In genomic region chr20:60220655-60221054, GRCh38 we compare ENCODE assay signal across 7 cellular contexts.
"Had no signal": no experiment of that assay in that cellular context is flagged by ENCODE, and none has a peak within 500 bp of the region (broad histone marks: within the 10 kb centered on the region; RNA-seq: fewer than 3 reads in every experiment).

No MANE protein-coding gene starts in this region.

- H3K4me3 ChIP-seq: GM23338 had no signal

- DNase-seq: H9, KBM-7 had no signal

- H3K27me3 Mint-ChIP-seq: IgD-negative memory B cell had no signal

- ATAC-seq: GM23338, HepG2 had no signal

- H3K9me3 Mint-ChIP-seq: H9 had no signal

- H3K36me3 Mint-ChIP-seq: IgD-negative memory B cell had no signal

- H2AFZ ChIP-seq: GM23338 had no signal

- H3K4me1 Mint-ChIP-seq: GM23338, H9, IgD-negative memory B cell had no signal

- H3K4me2 ChIP-seq: GM23338 had no signal

- H3K27ac Mint-ChIP-seq: GM23338, H9, IgD-negative memory B cell had no signal

- H3K4me3 Mint-ChIP-seq: GM23338, H9, IgD-negative memory B cell had no signal

- FAIRE-seq: H1, H54, HepG2 had no signal
